26 cellular contexts compared by ENCODE assay signal in genomic region chr16:23113185-23113584, GRCh38.
"Had no signal": no experiment of that assay in that cellular context is flagged by ENCODE, and none has a peak within 500 bp of the region (broad histone marks: within the 10 kb centered on the region; RNA-seq: fewer than 3 reads in every experiment).

No MANE protein-coding gene starts in this region.

- H3K36me3 ChIP-seq: breast epithelium, esophagus squamous epithelium, gastroesophageal sphincter, heart left ventricle, neural progenitor cell, spleen, uterus had no signal

- H3K4me3 ChIP-seq: breast epithelium, coronary artery, esophagus squamous epithelium, gastroesophageal sphincter, heart left ventricle, lung, neural progenitor cell, spleen, testis, uterus had no signal

- H3K9ac ChIP-seq: neural progenitor cell had no signal

- H3K4me2 ChIP-seq: neural progenitor cell had no signal

- H3K9me3 ChIP-seq: breast epithelium, esophagus squamous epithelium, gastroesophageal sphincter, spleen, testis, uterus had no signal

- ATAC-seq: activated T-helper 17 cell treated with anti-CD3 and anti-CD28 coated beads, Interleukin-2, amount 50 U/mL, for 72 hours; gastroesophageal sphincter; naive thymus-derived CD8-positive, alpha-beta T cell had no signal

- DNase-seq: activated CD4-positive, alpha-beta T cell treated with anti-CD3 and anti-CD28 coated beads, Interleukin-2, amount 50 U/mL, for 4 hours; activated CD8-positive, alpha-beta memory T cell treated with anti-CD3 and anti-CD28 coated beads for 24 hours; activated CD8-positive, alpha-beta memory T cell treated with anti-CD3 and anti-CD28 coated beads, Interleukin-2, amount 50 U/mL, for 4 hours; activated naive CD4-positive, alpha-beta T cell; activated naive CD8-positive, alpha-beta T cell treated with anti-CD3 and anti-CD28 coated beads for 36 hours; activated T-cell treated with anti-CD3 and anti-CD28 coated beads, Interleukin-2, amount 50 U/mL, for 24 hours; endodermal cell; esophagus squamous epithelium; heart left ventricle; islet precursor cell; naive thymus-derived CD8-positive, alpha-beta T cell; retina; spleen; stimulated activated CD4-positive, alpha-beta T cell treated with anti-CD3 and anti-CD28 coated beads, Interleukin-4, amount 100 ng/mL, for 1 hour; stimulated activated naive CD4-positive, alpha-beta T cell; testis; trophoblast cell; uterus had no signal

- H3K27ac ChIP-seq: coronary artery, heart left ventricle, neural progenitor cell, spleen, testis had no signal

- H2AFZ ChIP-seq: neural progenitor cell had no signal

- H3K27me3 ChIP-seq: breast epithelium, esophagus squamous epithelium, gastroesophageal sphincter, heart left ventricle, neural progenitor cell, spleen, testis, uterus had no signal

- H3K4me1 ChIP-seq: breast epithelium, spleen, testis had no signal

- FAIRE-seq: astrocyte, TTC549 had no signal
